27 cellular contexts compared by ENCODE assay signal in the genomic region with DNA sequence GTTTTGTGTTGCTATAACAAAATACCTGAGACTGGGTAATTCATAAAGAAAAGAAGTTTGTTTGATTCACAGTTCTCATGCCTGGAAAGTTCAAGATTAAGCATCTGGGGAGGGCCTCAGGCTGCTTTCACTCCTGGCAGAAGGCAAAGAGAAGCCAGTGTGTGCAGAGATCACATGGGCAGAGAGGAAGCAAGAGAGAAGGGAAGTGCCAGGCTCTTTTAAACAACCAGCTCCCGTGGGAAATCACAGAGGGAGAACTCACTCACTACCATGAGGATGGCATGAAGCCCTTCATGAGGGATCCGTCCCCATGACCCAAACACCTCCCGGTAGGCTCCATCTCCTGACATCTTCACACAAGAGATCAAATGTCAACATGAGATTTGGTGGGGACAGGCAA.
DNase-seq lines count a peak whose midpoint lies in the region; ATAC-seq and TF ChIP-seq lines count a peak whose summit lies in the region.
"Had no signal": no experiment of that assay in that cellular context is flagged by ENCODE, and none has a peak within 500 bp of the region (broad histone marks: within the 10 kb centered on the region; RNA-seq: fewer than 3 reads in every experiment).

No MANE protein-coding gene starts in this region.

- H3K36me3 ChIP-seq in lower lobe of right lung: no peaks in the 10 kb centered on the region
- H3K36me3 ChIP-seq: SJSA1 had no signal

- CTCF ChIA-PET in Calu3 (lab: Charles Lee): no interaction called here

- H3K27me3 Mint-ChIP-seq in Calu3 (ENCODE audit: unreplicated experiment): no peaks in the 10 kb centered on the region
- H3K27me3 Mint-ChIP-seq: T-cell had no signal

- TF ChIP-seq CTCF in lower lobe of right lung (IDR thresholded peaks at IDR 0.05): no peak
- TF ChIP-seq CTCF in Calu3 (IDR thresholded peaks at IDR 0.05; ENCODE audit: unreplicated experiment): no peak

- no peaks in the 10 kb centered on the region for H3K36me3 Mint-ChIP-seq in Calu3 (ENCODE audit: insufficient read depth, unreplicated experiment)
- H3K36me3 Mint-ChIP-seq: CD4-positive, alpha-beta memory T cell; T-cell had no signal

- H3K4me1 ChIP-seq in lower lobe of right lung: no peaks in the 10 kb centered on the region
- H3K4me1 ChIP-seq: Caco-2, SJSA1 had no signal

- no peak overlapping the region for H3K4me3 Mint-ChIP-seq in Calu3 (ENCODE audit: low read depth, unreplicated experiment)
- H3K4me3 Mint-ChIP-seq: B cell; CD4-positive, alpha-beta memory T cell; GM23338; IgD-negative memory B cell; T-cell; T-helper 2 cell treated with Interferon-gamma antibody and Interleukin-4, amounts not matched to agents 5 μg/mL and 100 μg/mL, for 36 hours had no signal

- no peaks in the 10 kb centered on the region for H3K9me3 ChIP-seq in lower lobe of right lung
- H3K9me3 ChIP-seq: Caco-2, SJSA1 had no signal

- H3K27ac Mint-ChIP-seq in Calu3 (ENCODE audit: unreplicated experiment): no peak overlapping the region
- H3K27ac Mint-ChIP-seq: B cell; CD4-positive, alpha-beta memory T cell; IgD-negative memory B cell; T-cell; T-helper 2 cell treated with Interferon-gamma antibody and Interleukin-4, amounts not matched to agents 5 μg/mL and 100 μg/mL, for 36 hours had no signal

- ATAC-seq in lower lobe of right lung (peak; percentile 21 to 55), GM18873 (IDR thresholded peaks at IDR 0.05; ENCODE audit: low FRiP score, unreplicated experiment) (no peak)
- ATAC-seq: GM23338, T-cell had no signal

- peaks cover 7% of the 10 kb centered on the region for H3K9me3 Mint-ChIP-seq in Calu3 (ENCODE audit: low read depth, unreplicated experiment)
- H3K9me3 Mint-ChIP-seq: GM23338; T-cell; T-helper 2 cell treated with Interferon-gamma antibody and Interleukin-4, amounts not matched to agents 5 μg/mL and 100 μg/mL, for 36 hours had no signal

- no peak overlapping the region for H3K4me3 ChIP-seq in lower lobe of right lung
- H3K4me3 ChIP-seq: GM23338, SJSA1 had no signal

- H3K27ac ChIP-seq in lower lobe of right lung: no peak overlapping the region
- H3K27ac ChIP-seq: HL-60, KMS-11, SJSA1 had no signal

- intact Hi-C loops in lower lobe of right lung (cut with DNase I): no loop called here
- intact Hi-C loops in Calu3 (cut with micrococcal nuclease; ENCODE audit: unreplicated experiment): loop anchor here (5.0 kb wide), 1 partner anchor 983 kb away; no protein-coding TSS in a partner anchor

- no TSS peak for BruUV-seq in Calu3 (replicated peaks; lab: Mats Ljungman, UMichigan)

- DNase-seq in CD1c-positive myeloid dendritic cell (ENCODE audit: extremely low spot score) (peak; percentile 41), NCI-H69 (lab: John Stamatoyannopoulos, UW) (peak; percentile 5), lower lobe of right lung (no peak), NCI-H524 (lab: John Stamatoyannopoulos, UW) (no peak), Calu3 (no peak), C1 segment of cervical spinal cord (lab: John Stamatoyannopoulos, UW) (no peak)
- DNase-seq: Caco-2; CD4-positive, alpha-beta memory T cell; DMS 273 treated with DMSO at 0.1 percent for 48 hours; HCEC 1CT; NCI-H1105 treated with DMSO at 0.1 percent for 48 hours; NCI-H146; NCI-H1930; NCI-H2107; NCI-H446; NCI-H526; Right ventricle myocardium superior; RPMI8226; T-cell had no signal

- H3K4me1 Mint-ChIP-seq in Calu3 (ENCODE audit: low read depth, unreplicated experiment): no peaks in the 10 kb centered on the region

- H3K27me3 ChIP-seq in lower lobe of right lung (ENCODE audit: low read depth): no peaks in the 10 kb centered on the region
- H3K27me3 ChIP-seq: SJSA1 had no signal

Comparison
In these comparisons a context has a peak if more than half of its experiments do, and no peak if none do; other contexts are left out.
1. DNase-seq: peak in CD1c-positive myeloid dendritic cell (single experiment) and NCI-H69 (single experiment); none in lower lobe of right lung (single experiment), NCI-H524 (0 of 2), Calu3 (single experiment) and C1 segment of cervical spinal cord (0 of 14).